In genomic region chr6:26322645-26323482, GRCh38 we compare ENCODE assay signal across 8 cellular contexts. TPM values are rescaled to one million over a fixed set of nuclear protein-coding genes. Genes with fewer than 3 reads are reported as not detected.
A peak's percentile ranks its signal among the peaks of the same experiment; 100 is the strongest.
DNase-seq lines count a peak whose midpoint lies in the region; ATAC-seq and TF ChIP-seq lines count a peak whose summit lies in the region.

No MANE protein-coding gene starts in this region.

- WGBS in ectodermal cell, 2 experiments, result 61 to 65% methylated on average over 21 of the region's 21 CpGs
- 51 to 55% methylated on average over 21 of the region's 21 CpGs for WGBS in lung, 2 donors

- H3K36me3 ChIP-seq in ectodermal cell (ENCODE audit: control insufficient read depth, insufficient read depth, low read length), result no peaks in the 10 kb centered on the region
- no peaks in the 10 kb centered on the region for H3K36me3 ChIP-seq in lung (ENCODE audit: control insufficient read depth in 2 of 2, insufficient read depth in 2 of 2, low read length in 2 of 2)

- TF ChIP-seq CTCF in lung (IDR thresholded peaks at IDR 0.05; ENCODE audit: control extremely low read depth, extremely low read depth), result no peak

- DNase-seq in DMS53 (lab: John Stamatoyannopoulos, UW) (peak; percentile 90), NCI-H226 (peak; percentile 87), lung (ENCODE audit: low spot score) (peak; percentile 53), NCI-H128 (lab: John Stamatoyannopoulos, UW; ENCODE audit: unreplicated experiment) (no peak)
- DNase-seq in activated CD4-positive, CD25-positive, alpha-beta regulatory T cell (lab: John Stamatoyannopoulos, UW), result peak in 3 of 4 experiments; percentile 3 to 51 (median 47)
- peak; percentile 69 for DNase-seq in stimulated activated naive CD8-positive, alpha-beta T cell treated with anti-CD3 and anti-CD28 coated beads, Interleukin-15, Interleukin-2, amounts not matched to agents 100 U/mL and 50 U/mL, for 24 hours

- H3K9me3 ChIP-seq in ectodermal cell (ENCODE audit: control insufficient read depth, low read length) (no peaks in the 10 kb centered on the region), lung (ENCODE audit: control insufficient read depth in 2 of 2, insufficient read depth in 1 of 2, low read length in 1 of 2) (peaks cover 0 to 2% of the 10 kb centered on the region in 2 donors)

- H3K27me3 ChIP-seq in ectodermal cell (ENCODE audit: control insufficient read depth, insufficient read depth, low read length, poor library complexity, severe bottlenecking) (peaks cover 22% of the 10 kb centered on the region), lung (ENCODE audit: control insufficient read depth, insufficient read depth) (no peaks in the 10 kb centered on the region)

- peak overlapping the region; percentile 72 for H3K4me3 ChIP-seq in ectodermal cell (ENCODE audit: insufficient read depth, low read depth, low read length)
- H3K4me3 ChIP-seq in lung, result no peak overlapping the region

- H3K27ac ChIP-seq in ectodermal cell (ENCODE audit: insufficient read depth, low read depth, low read length, poor library complexity, severe bottlenecking), result no peak overlapping the region
- H3K27ac ChIP-seq in lung (ENCODE audit: low read depth in 1 of 2, low read length in 1 of 2), result no peak overlapping the region

- peak; percentile 51 for ATAC-seq in HG02642 (IDR thresholded peaks at IDR 0.05; ENCODE audit: poor library complexity, unreplicated experiment)
- ATAC-seq in lung (ENCODE audit: insufficient read depth, low FRiP score), result peak; percentile 78
- peak; percentile 78 for ATAC-seq in stimulated activated naive CD8-positive, alpha-beta T cell treated with anti-CD3 and anti-CD28 coated beads, Interleukin-15, Interleukin-2, amounts not matched to agents 100 U/mL and 50 U/mL, for 24 hours

- no peaks in the 10 kb centered on the region for H3K4me1 ChIP-seq in ectodermal cell (ENCODE audit: control insufficient read depth, insufficient read depth, low read length)
- H3K4me1 ChIP-seq in lung (ENCODE audit: control insufficient read depth in 2 of 2, insufficient read depth in 2 of 2, low read length in 2 of 2), result no peaks in the 10 kb centered on the region

RNA-seq across cellular contexts. Expression of gene BTN3A2, which starts 42.1 kb away (rescaled TPM):
- polyA plus RNA-seq in ectodermal cell (2013, experiment 1 of 4), result 6.4 TPM
- 4.5 TPM for polyA plus RNA-seq in ectodermal cell (2013, experiment 2 of 4)
- 3.4 TPM for polyA plus RNA-seq in ectodermal cell (2013, experiment 3 of 4)
- polyA plus RNA-seq in ectodermal cell (2013, experiment 4 of 4), result 3.0 TPM
- total RNA-seq in lung, result 10 to 100 TPM; 19.7 to 19.8 TPM
- polyA plus RNA-seq in lung, result 10 to 100 TPM; 17.5 to 40.5 TPM
